Comparison of ENCODE assay signal across 35 cellular contexts in the genomic region with DNA sequence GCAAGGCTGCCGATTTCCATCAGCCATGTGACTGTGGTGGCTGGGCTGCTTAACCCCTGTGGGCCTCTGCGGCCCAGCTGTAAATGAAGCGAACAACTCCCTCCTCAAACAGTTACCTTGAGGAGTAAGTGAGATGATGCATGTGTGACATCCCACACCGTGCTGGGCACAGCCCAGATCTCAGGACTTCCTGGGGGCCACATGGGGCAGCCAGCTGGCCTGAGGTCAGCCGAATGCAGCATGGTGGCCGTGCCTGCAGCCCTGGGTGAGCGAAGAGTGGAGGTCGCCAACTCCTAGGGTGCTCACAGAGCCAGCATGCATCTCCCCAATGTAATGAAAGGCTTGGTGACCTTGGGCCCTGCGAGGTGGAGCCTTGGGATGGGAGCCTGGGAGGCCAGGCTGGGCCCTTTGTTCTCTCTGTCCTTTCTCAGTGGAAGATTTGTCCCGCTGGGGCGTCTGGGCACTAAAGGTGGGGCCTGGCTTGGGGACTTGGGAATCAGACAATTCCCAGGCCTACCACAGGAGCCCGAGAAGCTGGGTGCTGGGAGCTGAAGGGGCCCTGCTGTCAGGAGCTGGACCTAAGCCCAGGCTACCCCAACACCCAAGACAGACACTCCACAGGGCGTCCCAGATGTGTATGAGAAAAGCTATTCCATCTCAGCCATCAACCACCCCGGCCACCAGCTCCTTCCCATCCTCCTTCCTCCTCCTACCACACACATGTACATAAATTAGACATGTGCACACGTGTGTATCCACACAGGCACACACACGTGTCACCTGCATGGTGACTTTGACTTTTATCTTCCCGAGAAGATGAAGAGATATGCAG. TPM values are rescaled to one million over a fixed set of nuclear protein-coding genes. Genes with fewer than 3 reads are reported as not detected.
DNase-seq lines count a peak whose midpoint lies in the region; ATAC-seq, FAIRE-seq and TF ChIP-seq lines count a peak whose summit lies in the region.
"Had no signal": no experiment of that assay in that cellular context is flagged by ENCODE, and none has a peak within 500 bp of the region (broad histone marks: within the 10 kb centered on the region; RNA-seq: fewer than 3 reads in every experiment).

No MANE protein-coding gene starts in this region.

- in situ Hi-C loops in HepG2 (cut with HindIII; ENCODE audit: extremely low pct_ligation_motif_present, low pct_unique_long_range_greater_than_20kb): no loop called here

- CTCF ChIA-PET in HepG2 (lab: Yijun Ruan, JAX; ENCODE audit: low intra/inter-chr PET ratio, low total read pairs): interaction anchor here (1.5 kb wide), 1 partner anchor 129 kb away, joined by 7 read pairs; no protein-coding TSS in a partner anchor

- POLR2A ChIA-PET in HepG2 (lab: Yijun Ruan, JAX): no interaction called here

- peaks cover 45% of the 10 kb centered on the region for H3K27me3 Mint-ChIP-seq in progenitor cell of endocrine pancreas
- H3K27me3 Mint-ChIP-seq: activated CD4-positive, alpha-beta T cell treated with anti-CD3 and anti-CD28 coated beads, Interleukin-2, amount 10 ng/mL, durations not matched to agents 7 days and 5 days had no signal

- no peaks in the 10 kb centered on the region for H4K20me1 ChIP-seq in HepG2 (ENCODE audit: insufficient read depth, low read length)
- H4K20me1 ChIP-seq in smooth muscle cell (ENCODE audit: low read depth): no peaks in the 10 kb centered on the region

- intact Hi-C loops in HepG2 (cut with micrococcal nuclease; ENCODE audit: unreplicated experiment) (no loop called here), right lobe of liver (cut with DNase I) (no loop called here)

- no peak for DNase-seq in HepG2 (ENCODE audit: low spot score)
- no peak for DNase-seq in right lobe of liver
- peak; percentile 48 for DNase-seq in left kidney (ENCODE audit: low read depth, low spot score)
- peak; percentile 7 for DNase-seq in progenitor cell of endocrine pancreas (ENCODE audit: low spot score, unreplicated experiment)
- DNase-seq in stimulated activated CD4-positive, alpha-beta T cell treated with anti-CD3 and anti-CD28 coated beads, Interleukin-4, amount 100 ng/mL, for 1 hour: no peak
- no peak for DNase-seq in SW480 (ENCODE audit: low spot score)
- DNase-seq in smooth muscle cell (lab: John Stamatoyannopoulos, UW; ENCODE audit: unreplicated experiment): no peak
- DNase-seq in NCI-H1436 (lab: John Stamatoyannopoulos, UW): no peak
- DNase-seq: activated CD4-positive, alpha-beta T cell treated with anti-CD3 and anti-CD28 coated beads, Interleukin-2, amount 10 ng/mL, durations not matched to agents 7 days and 5 days; activated naive CD4-positive, alpha-beta T cell treated with anti-CD3 and anti-CD28 coated beads, Interleukin-2, amount 10 ng/mL, durations not matched to agents 7 days and 5 days; BE2C; dermis blood vessel endothelial cell; islet precursor cell; natural killer cell; NCI-H1417; NCI-H2081 treated with DMSO at 0.1 percent for 48 hours; NCI-H226; NCI-H69; Right ventricle myocardium superior; stimulated activated CD4-positive, alpha-beta T cell treated with anti-CD3 and anti-CD28 coated beads, Interleukin-2, amount 100 ng/mL, for 24 hours; stimulated activated CD8-positive, alpha-beta memory T cell treated with anti-CD3 and anti-CD28 coated beads, Interleukin-4, amount 100 ng/mL, for 48 hours; stimulated activated naive CD8-positive, alpha-beta T cell treated with anti-CD3 and anti-CD28 coated beads, Interleukin-15, amount 100 ng/mL, for 72 hours; SW 1271; T-helper 9 cell had no signal

- H3K36me3 Mint-ChIP-seq in progenitor cell of endocrine pancreas (ENCODE audit: insufficient read depth): no peaks in the 10 kb centered on the region
- H3K36me3 Mint-ChIP-seq: activated naive CD4-positive, alpha-beta T cell treated with anti-CD3 and anti-CD28 coated beads, Interleukin-2, amount 10 ng/mL, durations not matched to agents 7 days and 5 days; natural killer cell had no signal

- TF ChIP-seq POLR2A in HepG2 (IDR thresholded peaks at IDR 0.05; ENCODE audit: insufficient read depth in 1 of 2, low read depth in 2 of 2, low read length in 2 of 2): no peak
- TF ChIP-seq POLR2A in right lobe of liver (IDR thresholded peaks at IDR 0.05): no peak

- peak; percentile 14; the same call in 2 of the 3 replicates for ATAC-seq in HepG2
- ATAC-seq in right lobe of liver: no peak
- ATAC-seq: esophagus mucosa; mucosa of descending colon; natural killer cell; stimulated activated naive CD8-positive, alpha-beta T cell treated with anti-CD3 and anti-CD28 coated beads, Interleukin-15, amount 100 ng/mL, for 72 hours had no signal

- peaks cover 17% of the 10 kb centered on the region for H3K4me1 Mint-ChIP-seq in progenitor cell of endocrine pancreas (ENCODE audit: low read depth)
- H3K4me1 Mint-ChIP-seq: activated CD4-positive, alpha-beta T cell treated with anti-CD3 and anti-CD28 coated beads, Interleukin-2, amount 10 ng/mL, durations not matched to agents 7 days and 5 days; activated naive CD4-positive, alpha-beta T cell treated with anti-CD3 and anti-CD28 coated beads, Interleukin-2, amount 10 ng/mL, durations not matched to agents 7 days and 5 days; central memory CD8-positive, alpha-beta T cell had no signal

- H3K79me2 ChIP-seq in HepG2 (ENCODE audit: insufficient read depth, low read length) (no peaks in the 10 kb centered on the region), smooth muscle cell (ENCODE audit: low read depth) (no peaks in the 10 kb centered on the region)

- H3K4me3 ChIP-seq in HepG2 (replicated peaks in 1 of 3; ENCODE audit: insufficient read depth in 1 of 3, low read depth in 2 of 3, low read length in 3 of 3) (no peak overlapping the region), right lobe of liver (no peak overlapping the region), smooth muscle cell (no peak overlapping the region)
- H3K4me3 ChIP-seq: adrenal gland, mucosa of descending colon had no signal

- H3K4me2 ChIP-seq in HepG2 (ENCODE audit: low read depth, low read length): no peak overlapping the region
- H3K4me2 ChIP-seq in smooth muscle cell: no peak overlapping the region

- H3K9me3 ChIP-seq in HepG2 (ENCODE audit: low read length) (no peaks in the 10 kb centered on the region), right lobe of liver (no peaks in the 10 kb centered on the region), smooth muscle cell (replicated peaks; ENCODE audit: low read depth) (no peaks in the 10 kb centered on the region)
- H3K9me3 ChIP-seq: adrenal gland, BE2C, mucosa of descending colon had no signal

- FAIRE-seq in HepG2 (lab: Jason Lieb, UNC): no peak

- WGBS in HepG2 (ENCODE audit: low lambda C conversion rate): 22% methylated on average over 11 of the region's 17 CpGs
- 36% methylated on average over 4 of the region's 17 CpGs for WGBS in right lobe of liver (ENCODE audit: insufficient coverage, low coverage, low lambda C conversion rate, missing lambda C conversion rate)
- 86% methylated on average over 17 of the region's 17 CpGs for WGBS in smooth muscle cell (ENCODE audit: low lambda C conversion rate)

- H3K4me1 ChIP-seq in HepG2 (ENCODE audit: insufficient read depth, low read length) (peaks cover 12% of the 10 kb centered on the region), right lobe of liver (no peaks in the 10 kb centered on the region), smooth muscle cell (ENCODE audit: low read depth) (peaks cover 34% of the 10 kb centered on the region)

- H2AFZ ChIP-seq in HepG2 (ENCODE audit: low read length): no peak overlapping the region
- no peak overlapping the region for H2AFZ ChIP-seq in smooth muscle cell (ENCODE audit: low read depth)

- H3K27ac ChIP-seq in HepG2 (ENCODE audit: extremely low read length, insufficient read depth, low read length): no peak overlapping the region
- no peak overlapping the region for H3K27ac ChIP-seq in right lobe of liver
- no peak overlapping the region for H3K27ac ChIP-seq in smooth muscle cell (ENCODE audit: low read depth)
- H3K27ac ChIP-seq: adrenal gland had no signal

- H3K27me3 ChIP-seq in HepG2 (ENCODE audit: control insufficient read depth in 1 of 2, insufficient read depth in 2 of 2, low read length in 2 of 2) (peaks cover 2 to 89% of the 10 kb centered on the region in 2 experiments), right lobe of liver (no peaks in the 10 kb centered on the region), smooth muscle cell (ENCODE audit: low read depth) (peaks cover 9% of the 10 kb centered on the region)
- H3K27me3 ChIP-seq: adrenal gland, BE2C had no signal

- no peak for TF ChIP-seq RAD21 in HepG2 (CRISPR knock-in tag; IDR thresholded peaks at IDR 0.05)

- H3K36me3 ChIP-seq in HepG2 (replicated peaks in 1 of 2; ENCODE audit: control insufficient read depth in 1 of 2, insufficient read depth in 2 of 2, low read length in 2 of 2): no peaks in the 10 kb centered on the region
- no peaks in the 10 kb centered on the region for H3K36me3 ChIP-seq in right lobe of liver
- H3K36me3 ChIP-seq in smooth muscle cell (ENCODE audit: low read depth): no peaks in the 10 kb centered on the region
- H3K36me3 ChIP-seq: adrenal gland, BE2C had no signal

- no TSS peak for BruUV-seq in HepG2 (replicated peaks; lab: Mats Ljungman, UMichigan)

- H3F3A ChIP-seq in smooth muscle cell (ENCODE audit: low read depth): no peaks in the 10 kb centered on the region

- H3K27ac Mint-ChIP-seq in progenitor cell of endocrine pancreas: no peak overlapping the region
- H3K27ac Mint-ChIP-seq: activated CD4-positive, alpha-beta T cell treated with anti-CD3 and anti-CD28 coated beads, Interleukin-2, amount 10 ng/mL, durations not matched to agents 7 days and 5 days; activated naive CD4-positive, alpha-beta T cell treated with anti-CD3 and anti-CD28 coated beads, Interleukin-2, amount 10 ng/mL, durations not matched to agents 7 days and 5 days; activated T-helper 1 cell treated with anti-CD3 and anti-CD28 coated beads, Interleukin-12 subunit alpha, Interleukin-12 subunit beta, Interleukin-2, Interleukin-4 antibody, amounts not matched to agents 30 ng/mL and 10 ng/mL and 1 ng/mL, durations not matched to agents 14 hours and 24 hours and 36 hours; endodermal cell; natural killer cell had no signal

- no peak overlapping the region for H3K9ac ChIP-seq in HepG2 (ENCODE audit: insufficient read depth, low read depth, low read length)
- no peak overlapping the region for H3K9ac ChIP-seq in smooth muscle cell (ENCODE audit: low read depth)

- no peak overlapping the region for H3K4me3 Mint-ChIP-seq in progenitor cell of endocrine pancreas (ENCODE audit: low read depth)
- H3K4me3 Mint-ChIP-seq: activated CD4-positive, alpha-beta T cell treated with anti-CD3 and anti-CD28 coated beads, Interleukin-2, amount 10 ng/mL, durations not matched to agents 7 days and 5 days; activated naive CD4-positive, alpha-beta T cell treated with anti-CD3 and anti-CD28 coated beads, Interleukin-2, amount 10 ng/mL, durations not matched to agents 7 days and 5 days; activated T-helper 1 cell treated with anti-CD3 and anti-CD28 coated beads, Interleukin-12 subunit alpha, Interleukin-12 subunit beta, Interleukin-2, Interleukin-4 antibody, amounts not matched to agents 30 ng/mL and 10 ng/mL and 1 ng/mL, durations not matched to agents 14 hours and 24 hours and 36 hours; central memory CD8-positive, alpha-beta T cell; endodermal cell; natural killer cell; stimulated activated naive CD8-positive, alpha-beta T cell treated with anti-CD3 and anti-CD28 coated beads, Interleukin-15, amount 100 ng/mL, for 72 hours had no signal

- no peaks in the 10 kb centered on the region for H3K9me3 Mint-ChIP-seq in progenitor cell of endocrine pancreas (ENCODE audit: low read depth)
- H3K9me3 Mint-ChIP-seq: activated CD4-positive, alpha-beta T cell treated with anti-CD3 and anti-CD28 coated beads, Interleukin-2, amount 10 ng/mL, durations not matched to agents 7 days and 5 days; activated naive CD4-positive, alpha-beta T cell treated with anti-CD3 and anti-CD28 coated beads, Interleukin-2, amount 10 ng/mL, durations not matched to agents 7 days and 5 days; activated T-helper 1 cell treated with anti-CD3 and anti-CD28 coated beads, Interleukin-12 subunit alpha, Interleukin-12 subunit beta, Interleukin-2, Interleukin-4 antibody, amounts not matched to agents 30 ng/mL and 10 ng/mL and 1 ng/mL, durations not matched to agents 14 hours and 24 hours and 36 hours; central memory CD8-positive, alpha-beta T cell; endodermal cell; natural killer cell; stimulated activated naive CD8-positive, alpha-beta T cell treated with anti-CD3 and anti-CD28 coated beads, Interleukin-15, amount 100 ng/mL, for 72 hours had no signal

- TF ChIP-seq EP300 in HepG2 (IDR thresholded peaks at IDR 0.05; ENCODE audit: low read depth in 2 of 2, low read length in 2 of 2): no peak
- TF ChIP-seq EP300 in HepG2 (CRISPR knock-in tag; IDR thresholded peaks at IDR 0.05; ENCODE audit: borderline replicate concordance): no peak

- TF ChIP-seq CTCF in HepG2 (CRISPR knock-in tag; IDR thresholded peaks at IDR 0.05) (no peak), right lobe of liver (IDR thresholded peaks at IDR 0.05) (no peak), progenitor cell of endocrine pancreas (IDR thresholded peaks at IDR 0.05; ENCODE audit: unreplicated experiment) (no peak), smooth muscle cell (IDR thresholded peaks at IDR 0.05; ENCODE audit: borderline replicate concordance, insufficient read depth, poor library complexity, severe bottlenecking) (no peak)

RNA-seq across cellular contexts. Expression of gene CIB4, which starts 24.9 kb away (rescaled TPM):
- total RNA-seq in HepG2 (2016; rRNA removed; fragmentation: Illumina TruSeq; extraction: Trizol) (not detected in 2 replicates), right lobe of liver (not detected), progenitor cell of endocrine pancreas (not detected in 2 replicates), smooth muscle cell (not detected in 2 replicates)
- total RNA-seq in HepG2 (2016; cell fraction: cytosol; rRNA removed; fragmentation: Illumina TruSeq; extraction: Trizol; ENCODE audit: low read depth): not detected in 2 replicates
- total RNA-seq in HepG2 (2016; cell fraction: insoluble cytoplasmic fraction; rRNA removed; fragmentation: Illumina TruSeq; extraction: Trizol): not detected in 2 replicates
- not detected in 2 replicates for total RNA-seq in HepG2 (2016; cell fraction: membrane; rRNA removed; fragmentation: Illumina TruSeq; extraction: Trizol)
- not detected in 2 replicates for total RNA-seq in HepG2 (2016; cell fraction: nucleus; rRNA removed; fragmentation: Illumina TruSeq; extraction: Trizol)
- polyA plus RNA-seq in HepG2 (2011; rRNA removed) (not detected in 2 replicates), smooth muscle cell (not detected in 2 replicates)
- not detected in 2 replicates for polyA plus RNA-seq in HepG2 (2011; cell fraction: cytosol; rRNA removed)
- not detected in 2 replicates for polyA plus RNA-seq in HepG2 (2011; cell fraction: nucleus; rRNA removed)
- not detected in 2 replicates for polyA plus RNA-seq in HepG2 (2012)
- polyA plus RNA-seq in HepG2 (2016; cell fraction: cytosol; fragmentation: Illumina TruSeq; extraction: Trizol; ENCODE audit: low read depth): not detected in 2 replicates
- not detected in 2 replicates for polyA plus RNA-seq in HepG2 (2016; cell fraction: insoluble cytoplasmic fraction; fragmentation: Illumina TruSeq; extraction: Trizol; ENCODE audit: low read depth)
- polyA plus RNA-seq in HepG2 (2016; cell fraction: membrane; fragmentation: Illumina TruSeq; extraction: Trizol; ENCODE audit: low read depth): not detected in 2 replicates
- polyA plus RNA-seq in HepG2 (2016; cell fraction: nucleus; fragmentation: Illumina TruSeq; extraction: Trizol; ENCODE audit: insufficient read depth, low read depth): not detected in 2 replicates
- not detected in 2 replicates for polyA minus RNA-seq in HepG2 (2011; rRNA and poly(A)+ RNA removed; ENCODE audit: low replicate concordance)
- not detected in 2 replicates for polyA minus RNA-seq in HepG2 (2011; cell fraction: cytosol; rRNA and poly(A)+ RNA removed)
- not detected in 2 replicates for polyA minus RNA-seq in HepG2 (2011; cell fraction: nucleus; rRNA and poly(A)+ RNA removed)
- total RNA-seq: activated CD4-positive, alpha-beta T cell treated with anti-CD3 and anti-CD28 coated beads, Interleukin-2, amount 10 ng/mL, durations not matched to agents 7 days and 5 days; activated T-helper 1 cell treated with anti-CD3 and anti-CD28 coated beads, Interleukin-12 subunit alpha, Interleukin-12 subunit beta, Interleukin-2, Interleukin-4 antibody, amounts not matched to agents 30 ng/mL and 10 ng/mL and 1 ng/mL, durations not matched to agents 14 hours and 24 hours and 36 hours; dermis blood vessel endothelial cell; endodermal cell; esophagus mucosa; fibroblast of villous mesenchyme; H4; lower leg skin; natural killer cell; omental fat pad; Right ventricle myocardium superior had no signal
- polyA plus RNA-seq: thymus had no signal

Comparison
In these comparisons a context has a peak if more than half of its experiments do, and no peak if none do; other contexts are left out.
1. DNase-seq: peak in left kidney (single experiment) and progenitor cell of endocrine pancreas (single experiment); none in HepG2 (single experiment), right lobe of liver (0 of 3), stimulated activated CD4-positive, alpha-beta T cell treated with anti-CD3 and anti-CD28 coated beads, Interleukin-4, amount 100 ng/mL, for 1 hour (single experiment), SW480 (single experiment), smooth muscle cell (single experiment) and NCI-H1436 (single experiment).